In genomic region chr11:65780770-65781151, GRCh38 we compare ENCODE assay signal across 8 cellular contexts.
A peak's percentile ranks its signal among the peaks of the same experiment; 100 is the strongest.
DNase-seq lines count a peak whose midpoint lies in the region; ATAC-seq and TF ChIP-seq lines count a peak whose summit lies in the region.

AP5B1 (minus strand) TSS chr11:65780976; CDS start chr11:65780591, 385 bp downstream.

- H3K27me3 ChIP-seq in Loucy (ENCODE audit: insufficient read depth, low read length, poor library complexity, severe bottlenecking) (no peaks in the 10 kb centered on the region), layer of hippocampus (ENCODE audit: control insufficient read depth, insufficient read depth, low read length) (peaks cover 5% of the 10 kb centered on the region)

- H3K9ac ChIP-seq in Loucy (ENCODE audit: low read depth, low read length, poor library complexity, severe bottlenecking) = peak within 1 kb of the TSS; percentile 93

- no peaks in the 10 kb centered on the region for H3F3A ChIP-seq in Loucy (ENCODE audit: low read depth)

- H3K9me3 ChIP-seq in Loucy (ENCODE audit: insufficient read depth, low read depth, low read length) = no peaks in the 10 kb centered on the region

- peak within 1 kb of the TSS; percentile 52 for H3K27ac ChIP-seq in layer of hippocampus (ENCODE audit: low read depth, low read length)

- peaks cover 19% of the 10 kb centered on the region for H3K4me1 ChIP-seq in Loucy (ENCODE audit: insufficient read depth, low read length, poor library complexity, severe bottlenecking)

- peaks cover 37% of the 10 kb centered on the region for H3K79me2 ChIP-seq in Loucy (ENCODE audit: insufficient read depth, low read length)

- DNase-seq in GF-D8 (lab: John Stamatoyannopoulos, UW) (peak; percentile 5), choroid plexus epithelial cell (ENCODE audit: low read depth) (peak; percentile 38), OCI-M2 (lab: John Stamatoyannopoulos, UW; ENCODE audit: unreplicated experiment) (no peak)
- peak; percentile 62 for DNase-seq in activated CD4-positive, alpha-beta T cell treated with anti-CD3 and anti-CD28 coated beads for 1 hour
- DNase-seq in stimulated activated CD4-positive, alpha-beta T cell treated with anti-CD3 and anti-CD28 coated beads, Interleukin-1b, Interleukin-23, amount 100 ng/mL, for 48 hours = peak; percentile 67

- H3K4me3 ChIP-seq in Loucy (ENCODE audit: low read length, poor library complexity, severe bottlenecking) (peak within 1 kb of the TSS; percentile 96), choroid plexus epithelial cell (ENCODE audit: low read depth, low read length) (peak within 1 kb of the TSS; percentile 77)

- H3K36me3 ChIP-seq in Loucy (ENCODE audit: insufficient read depth, low read length) = peaks cover 10% of the 10 kb centered on the region; the same call in 1 of the 2 replicates

- peak within 1 kb of the TSS; percentile 97 for H3K4me2 ChIP-seq in Loucy (ENCODE audit: low read depth, low read length, poor library complexity, severe bottlenecking)

- TF ChIP-seq CTCF in Loucy (conservative IDR thresholded peaks at IDR 0.05; ENCODE audit: low read length) (no peak), choroid plexus epithelial cell (conservative IDR thresholded peaks at IDR 0.05; ENCODE audit: low read depth, low read length) (no peak)

- ATAC-seq in GM21619 (IDR thresholded peaks at IDR 0.05; ENCODE audit: unreplicated experiment) = peak; percentile 53

- H3K9me2 ChIP-seq in Loucy (replicated peaks; ENCODE audit: low read depth, low read length) = no peaks in the 10 kb centered on the region

- H2AFZ ChIP-seq in Loucy (ENCODE audit: low read length) = peak within 1 kb of the TSS; percentile 91

- peaks cover 29% of the 10 kb centered on the region for H4K20me1 ChIP-seq in Loucy (ENCODE audit: insufficient read depth, low read length, poor library complexity, severe bottlenecking)
